Comparison of ENCODE assay signal across 10 cellular contexts in the genomic region with DNA sequence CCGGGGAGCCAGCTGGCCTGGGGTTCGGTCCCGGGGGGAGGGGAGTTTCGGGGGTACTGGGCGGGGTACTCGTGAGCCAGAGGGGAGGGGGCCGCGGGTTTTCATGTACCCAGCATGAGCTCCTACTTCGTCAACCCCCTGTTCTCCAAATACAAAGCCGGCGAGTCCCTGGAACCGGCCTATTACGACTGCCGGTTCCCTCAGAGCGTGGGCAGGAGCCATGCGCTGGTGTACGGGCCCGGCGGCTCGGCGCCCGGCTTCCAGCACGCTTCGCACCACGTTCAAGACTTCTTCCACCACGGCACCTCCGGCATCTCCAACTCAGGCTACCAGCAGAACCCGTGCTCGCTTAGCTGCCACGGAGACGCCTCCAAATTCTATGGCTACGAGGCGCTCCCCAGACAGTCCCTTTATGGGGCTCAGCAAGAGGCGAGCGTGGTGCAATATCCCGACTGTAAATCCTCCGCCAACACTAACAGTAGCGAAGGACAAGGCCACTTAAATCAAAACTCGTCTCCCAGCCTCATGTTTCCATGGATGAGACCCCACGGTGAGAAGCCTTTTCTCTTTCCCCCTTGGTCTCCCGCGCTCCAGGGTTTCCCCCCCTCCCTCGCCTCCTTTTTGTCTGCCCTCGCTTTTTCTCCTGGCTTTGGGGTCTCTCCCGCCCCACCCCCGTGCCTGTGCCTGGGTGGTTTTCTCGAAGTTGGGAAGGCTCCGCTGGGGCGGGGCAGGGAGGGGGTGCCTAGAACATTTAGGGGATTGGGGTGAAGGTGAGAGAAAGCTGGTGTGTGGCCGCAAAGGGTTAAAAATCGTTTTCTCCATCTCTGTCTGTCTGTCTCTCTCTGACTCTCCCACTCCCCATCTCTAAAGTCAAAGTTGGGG. TPM values are rescaled to one million over a fixed set of nuclear protein-coding genes. Genes with fewer than 3 reads are reported as not detected.
DNase-seq lines count a peak whose midpoint lies in the region; ATAC-seq and TF ChIP-seq lines count a peak whose summit lies in the region.
"Had no signal": no experiment of that assay in that cellular context is flagged by ENCODE, and none has a peak within 500 bp of the region (broad histone marks: within the 10 kb centered on the region; RNA-seq: fewer than 3 reads in every experiment).

No MANE protein-coding gene starts in this region.

- H3K4me1 ChIP-seq in thoracic aorta (ENCODE audit: control insufficient read depth in 1 of 2, low read depth in 2 of 2): peaks cover 3 to 21% of the 10 kb centered on the region in 2 donors

- H3K27me3 ChIP-seq in thoracic aorta (replicated peaks; ENCODE audit: insufficient read depth): no peaks in the 10 kb centered on the region

- no peak for TF ChIP-seq CTCF in thoracic aorta (IDR thresholded peaks at IDR 0.05)

- H3K36me3 Mint-ChIP-seq in immature natural killer cell: no peaks in the 10 kb centered on the region

- H3K9me3 Mint-ChIP-seq in immature natural killer cell: peaks cover 0 to 2% (median 0%) of the 10 kb centered on the region in 6 donors

- H3K9me3 ChIP-seq in thoracic aorta: no peaks in the 10 kb centered on the region

- peak overlapping the region in 1 of 6 donors; percentile 48 for H3K27ac Mint-ChIP-seq in immature natural killer cell

- H3K27me3 Mint-ChIP-seq in immature natural killer cell (ENCODE audit: low read depth in 3 of 3): peaks cover 44 to 73% (median 72%) of the 10 kb centered on the region in 3 donors

- peak; percentile 4 for ATAC-seq in thoracic aorta (ENCODE audit: insufficient number of reproducible peaks, low FRiP score, low read depth)
- ATAC-seq in GM21515 (IDR thresholded peaks at IDR 0.05; ENCODE audit: unreplicated experiment): no peak

- H3K4me3 Mint-ChIP-seq in immature natural killer cell: peak overlapping the region; percentile 55 to 65 (median 61)

- peak; percentile 37 to 39 for DNase-seq in activated CD4-positive, alpha-beta T cell treated with anti-CD3 and anti-CD28 coated beads for 4 hours
- no peak for DNase-seq in activated CD4-positive, alpha-beta T cell treated with anti-CD3 and anti-CD28 coated beads, Interleukin-2, amount 50 U/mL, for 48 hours
- DNase-seq in activated CD4-positive, alpha-beta T cell treated with anti-CD3 and anti-CD28 coated beads for 48 hours: peak; percentile 54
- DNase-seq in immature natural killer cell (peak in 1 of 3 donors; percentile 27), thoracic aorta (ENCODE audit: low spot score) (no peak), GM19238 (ENCODE audit: insufficient read length, low spot score) (no peak), GOT3 (lab: John Stamatoyannopoulos, UW) (no peak)
- DNase-seq: COR-L47 had no signal

- peak overlapping the region; percentile 59 for H3K4me3 ChIP-seq in thoracic aorta

- peaks cover 14 to 34% of the 10 kb centered on the region in 2 donors for H3K4me1 Mint-ChIP-seq in immature natural killer cell

- H3K36me3 ChIP-seq in thoracic aorta: no peaks in the 10 kb centered on the region

- peak overlapping the region in 1 of 2 donors; percentile 14 for H3K27ac ChIP-seq in thoracic aorta

RNA-seq across cellular contexts. Expression of a gene that starts 0.6 kb away (rescaled TPM):
- not detected for polyA plus RNA-seq in immature natural killer cell
- total RNA-seq in thoracic aorta: not detected
- total RNA-seq: dermis microvascular lymphatic vessel endothelial cell had no signal

RNA-seq across cellular contexts. Expression of a gene that starts 9.5 kb away (rescaled TPM):
- not detected for polyA plus RNA-seq in immature natural killer cell
- not detected for total RNA-seq in thoracic aorta

RNA-seq across cellular contexts. Expression of a gene that starts 18.8 kb away (rescaled TPM):
- polyA plus RNA-seq in immature natural killer cell: not detected
- total RNA-seq in thoracic aorta: not detected
- total RNA-seq: dermis microvascular lymphatic vessel endothelial cell had no signal

RNA-seq across cellular contexts. Expression of a gene that starts 23.4 kb away (rescaled TPM):
- not detected for polyA plus RNA-seq in immature natural killer cell
- total RNA-seq in thoracic aorta: 1 to 10 TPM in 1 of 2 donors, not detected in 1; 1.8 TPM
- total RNA-seq: dermis microvascular lymphatic vessel endothelial cell had no signal

RNA-seq across cellular contexts. Expression of a gene that starts 24.5 kb away (rescaled TPM):
- polyA plus RNA-seq in immature natural killer cell: not detected
- total RNA-seq in thoracic aorta: not detected
- total RNA-seq: dermis microvascular lymphatic vessel endothelial cell had no signal

Comparison
In these comparisons a context has a peak if more than half of its experiments do, and no peak if none do; other contexts are left out.
1. DNase-seq: peak in activated CD4-positive, alpha-beta T cell treated with anti-CD3 and anti-CD28 coated beads for 4 hours (2 of 2) and activated CD4-positive, alpha-beta T cell treated with anti-CD3 and anti-CD28 coated beads for 48 hours (single experiment); none in activated CD4-positive, alpha-beta T cell treated with anti-CD3 and anti-CD28 coated beads, Interleukin-2, amount 50 U/mL, for 48 hours (0 of 2), thoracic aorta (single experiment), GM19238 (single experiment) and GOT3 (single experiment).